In genomic region chr4:142519342-142519741, GRCh38 we compare ENCODE assay signal across 19 cellular contexts.
"Had no signal": no experiment of that assay in that cellular context is flagged by ENCODE, and none has a peak within 500 bp of the region (broad histone marks: within the 10 kb centered on the region; RNA-seq: fewer than 3 reads in every experiment).

No MANE protein-coding gene starts in this region.

- H3K4me1 ChIP-seq: sigmoid colon, spleen, upper lobe of left lung had no signal

- ATAC-seq: activated naive CD8-positive, alpha-beta T cell treated with anti-CD3 and anti-CD28 coated beads, Interleukin-2, amount 50 U/mL, for 24 hours; stimulated activated naive B cell treated with anti-CD40 and anti-IgM and Interleukin-4, amounts not matched to agents 10 μg/mL and 1 μg/mL and 100 μg/mL, for 72 hours; T-helper 17 cell; WTC11 had no signal

- H3K27ac ChIP-seq: sigmoid colon, spleen, thoracic aorta, upper lobe of left lung had no signal

- H3K9me3 ChIP-seq: sigmoid colon, spleen, thoracic aorta, upper lobe of left lung had no signal

- DNase-seq: activated CD4-positive, alpha-beta T cell treated with anti-CD3 and anti-CD28 coated beads, Interleukin-2, amount 10 ng/mL, durations not matched to agents 7 days and 5 days; activated CD8-positive, alpha-beta memory T cell treated with anti-CD3 and anti-CD28 coated beads, Interleukin-2, amount 50 U/mL, for 48 hours; activated effector memory CD4-positive, alpha-beta T cell treated with Interleukin-2 at 50 U/mL for 16 hours; activated naive CD4-positive, alpha-beta T cell treated with anti-CD3 and anti-CD28 coated beads, Interleukin-2, amount 10 ng/mL, durations not matched to agents 7 days and 5 days; activated naive CD8-positive, alpha-beta T cell treated with anti-CD3 and anti-CD28 coated beads, Interleukin-2, amount 50 U/mL, for 24 hours; activated T-cell treated with anti-CD3 and anti-CD28 coated beads, Interleukin-2, amount 50 U/mL, for 48 hours; aorta; effector CD4-positive, alpha-beta T cell; midbrain; nephron progenitor cell; nucleus accumbens; sigmoid colon; spleen; stimulated activated naive B cell treated with anti-CD40 and anti-IgM and Interleukin-4, amounts not matched to agents 10 μg/mL and 1 μg/mL and 100 μg/mL, for 72 hours; T-helper 17 cell; upper lobe of left lung had no signal

- H3K27me3 ChIP-seq: sigmoid colon, spleen, upper lobe of left lung had no signal

- H3K4me3 ChIP-seq: lung, sigmoid colon, spleen, thoracic aorta, upper lobe of left lung had no signal

- H3K36me3 ChIP-seq: sigmoid colon, spleen, thoracic aorta, upper lobe of left lung had no signal
